Comparison of ENCODE assay signal across 22 cellular contexts in genomic region chr7:14144538-14144937, GRCh38.
"Had no signal": no experiment of that assay in that cellular context is flagged by ENCODE, and none has a peak within 500 bp of the region (broad histone marks: within the 10 kb centered on the region; RNA-seq: fewer than 3 reads in every experiment).

No MANE protein-coding gene starts in this region.

- H3K4me3 ChIP-seq: coronary artery, esophagus squamous epithelium, gastroesophageal sphincter, heart left ventricle, thoracic aorta, vagina had no signal

- DNase-seq: activated CD4-positive, alpha-beta T cell treated with anti-CD3 and anti-CD28 coated beads for 4 hours; activated CD4-positive, alpha-beta T cell treated with anti-CD3 and anti-CD28 coated beads, Interleukin-2, amount 50 U/mL, for 48 hours; activated CD4-positive, CD25-positive, alpha-beta regulatory T cell; activated effector memory CD4-positive, alpha-beta T cell treated with anti-CD3 and anti-CD28 coated beads, Interleukin-2, amount 50 U/mL, for 16 hours; activated naive CD4-positive, alpha-beta T cell treated with anti-CD3 and anti-CD28 coated beads, Interleukin-2, amount 10 ng/mL, durations not matched to agents 7 days and 5 days; amygdala; endodermal cell; esophagus squamous epithelium; heart left ventricle; left ventricle myocardium superior; mammary epithelial cell; naive thymus-derived CD8-positive, alpha-beta T cell; stimulated activated CD4-positive, alpha-beta T cell treated with anti-CD3 and anti-CD28 coated beads, Interleukin-2, amount 100 ng/mL, for 48 hours; stimulated activated CD8-positive, alpha-beta memory T cell treated with anti-CD3 and anti-CD28 coated beads, Interleukin-4, amount 100 ng/mL, for 48 hours; stimulated activated naive B cell treated with anti-CD40 and anti-IgM and Interleukin-4, amounts not matched to agents 10 μg/mL and 1 μg/mL and 100 μg/mL, for 72 hours had no signal

- H3K27ac Mint-ChIP-seq: activated naive CD4-positive, alpha-beta T cell treated with anti-CD3 and anti-CD28 coated beads, Interleukin-2, amount 10 ng/mL, durations not matched to agents 7 days and 5 days; endodermal cell; mesothelial cell of epicardium; naive thymus-derived CD8-positive, alpha-beta T cell; progenitor cell of endocrine pancreas; stimulated activated naive B cell treated with anti-CD40 and anti-IgM and Interleukin-4, amounts not matched to agents 10 μg/mL and 1 μg/mL and 100 μg/mL, for 72 hours; type B pancreatic cell had no signal

- H3K4me3 Mint-ChIP-seq: activated naive CD4-positive, alpha-beta T cell treated with anti-CD3 and anti-CD28 coated beads, Interleukin-2, amount 10 ng/mL, durations not matched to agents 7 days and 5 days; endodermal cell; mesothelial cell of epicardium; naive thymus-derived CD8-positive, alpha-beta T cell; stimulated activated naive B cell treated with anti-CD40 and anti-IgM and Interleukin-4, amounts not matched to agents 10 μg/mL and 1 μg/mL and 100 μg/mL, for 72 hours; type B pancreatic cell had no signal

- H3K4me1 ChIP-seq: esophagus squamous epithelium, gastroesophageal sphincter, heart left ventricle, vagina had no signal

- H3K36me3 Mint-ChIP-seq: activated naive CD4-positive, alpha-beta T cell treated with anti-CD3 and anti-CD28 coated beads, Interleukin-2, amount 10 ng/mL, durations not matched to agents 7 days and 5 days; mesothelial cell of epicardium; naive thymus-derived CD8-positive, alpha-beta T cell; stimulated activated naive B cell treated with anti-CD40 and anti-IgM and Interleukin-4, amounts not matched to agents 10 μg/mL and 1 μg/mL and 100 μg/mL, for 72 hours; type B pancreatic cell had no signal

- ATAC-seq: gastroesophageal sphincter; heart left ventricle; left ventricle myocardium superior; naive thymus-derived CD8-positive, alpha-beta T cell; stimulated activated naive B cell treated with anti-CD40 and anti-IgM and Interleukin-4, amounts not matched to agents 10 μg/mL and 1 μg/mL and 100 μg/mL, for 72 hours had no signal

- H3K9me3 Mint-ChIP-seq: endodermal cell, mesothelial cell of epicardium, type B pancreatic cell had no signal

- H3K36me3 ChIP-seq: esophagus squamous epithelium, gastroesophageal sphincter, heart left ventricle, thoracic aorta, vagina had no signal

- H3K27ac ChIP-seq: coronary artery, esophagus squamous epithelium, gastroesophageal sphincter, heart left ventricle, thoracic aorta, vagina had no signal

- H3K9me3 ChIP-seq: esophagus squamous epithelium, gastroesophageal sphincter, heart left ventricle, thoracic aorta, vagina had no signal

- H3K4me1 Mint-ChIP-seq: activated naive CD4-positive, alpha-beta T cell treated with anti-CD3 and anti-CD28 coated beads, Interleukin-2, amount 10 ng/mL, durations not matched to agents 7 days and 5 days; endodermal cell; mesothelial cell of epicardium; naive thymus-derived CD8-positive, alpha-beta T cell; stimulated activated naive B cell treated with anti-CD40 and anti-IgM and Interleukin-4, amounts not matched to agents 10 μg/mL and 1 μg/mL and 100 μg/mL, for 72 hours had no signal

- H3K27me3 ChIP-seq: esophagus squamous epithelium, gastroesophageal sphincter, heart left ventricle, vagina had no signal

- H3K27me3 Mint-ChIP-seq: activated naive CD4-positive, alpha-beta T cell treated with anti-CD3 and anti-CD28 coated beads, Interleukin-2, amount 10 ng/mL, durations not matched to agents 7 days and 5 days; naive thymus-derived CD8-positive, alpha-beta T cell; progenitor cell of endocrine pancreas; stimulated activated naive B cell treated with anti-CD40 and anti-IgM and Interleukin-4, amounts not matched to agents 10 μg/mL and 1 μg/mL and 100 μg/mL, for 72 hours; type B pancreatic cell had no signal
